ENCODE assay signal across 18 cellular contexts in genomic region chr10:27158421-27158820, GRCh38. TPM values are rescaled to one million over a fixed set of nuclear protein-coding genes. Genes with fewer than 3 reads are reported as not detected.
A peak's percentile ranks its signal among the peaks of the same experiment; 100 is the strongest.
DNase-seq lines count a peak whose midpoint lies in the region; ATAC-seq and TF ChIP-seq lines count a peak whose summit lies in the region.
"Had no signal": no experiment of that assay in that cellular context is flagged by ENCODE, and none has a peak within 500 bp of the region (broad histone marks: within the 10 kb centered on the region; RNA-seq: fewer than 3 reads in every experiment).

No MANE protein-coding gene starts in this region.

- H3K79me2 ChIP-seq in SK-N-SH (ENCODE audit: insufficient read depth) = peaks cover 51% of the 10 kb centered on the region

- no peaks in the 10 kb centered on the region for H3K27me3 Mint-ChIP-seq in CD4-positive, alpha-beta T cell
- H3K27me3 Mint-ChIP-seq: dendritic cell treated with granulocyte-macrophage colony-stimulating factor and Interleukin-4, amounts not matched to agents 40 ng/mL and 50 ng/mL, for 4 days had no signal

- POLR2A ChIA-PET in SK-N-SH (lab: Yijun Ruan, JAX) = no interaction called here
- POLR2A ChIA-PET in CD4-positive, alpha-beta T cell (lab: Charles Lee) = interaction anchor here (1.0 to 1.2 kb wide), 2 partner anchors 26 to 82 kb away, joined by 3 read pairs; no protein-coding TSS in a partner anchor

- H3K9me2 ChIP-seq in SK-N-SH = no peaks in the 10 kb centered on the region

- H3K4me1 Mint-ChIP-seq in CD4-positive, alpha-beta T cell (ENCODE audit: low read depth) = peaks cover 33% of the 10 kb centered on the region

- peaks cover 33 to 41% of the 10 kb centered on the region in 2 experiments for H3K36me3 ChIP-seq in SK-N-SH (replicated peaks in 1 of 2; ENCODE audit: control insufficient read depth in 1 of 2, insufficient read depth in 2 of 2, low read length in 1 of 2)

- DNase-seq in SK-N-SH (no peak), NCI-H2196 treated with DMSO at 0.1 percent for 48 hours (lab: John Stamatoyannopoulos, UW; ENCODE audit: unreplicated experiment) (peak; percentile 4), epithelial cell of prostate (ENCODE audit: low read depth, low spot score) (peak; percentile 48), CD1c-positive myeloid dendritic cell (ENCODE audit: extremely low spot score) (no peak)
- no peak for DNase-seq in CD4-positive, alpha-beta T cell
- no peak for DNase-seq in central memory CD4-positive, alpha-beta T cell
- DNase-seq: aorta; H7; left ventricle myocardium superior; NCI-H1092; right cardiac atrium; stimulated activated CD4-positive, alpha-beta T cell treated with anti-CD3 and anti-CD28 coated beads, Interleukin-2, amount 100 ng/mL, for 48 hours; trophoblast cell had no signal

- peak overlapping the region; percentile 100 for H3K27ac Mint-ChIP-seq in CD4-positive, alpha-beta T cell
- H3K27ac Mint-ChIP-seq: dendritic cell treated with granulocyte-macrophage colony-stimulating factor and Interleukin-4, amounts not matched to agents 40 ng/mL and 50 ng/mL, for 4 days; nephron had no signal

- no peak overlapping the region for H3K4me3 ChIP-seq in SK-N-SH (ENCODE audit: low read depth in 2 of 2, low read length in 1 of 2)

- peak overlapping the region; percentile 20 for H3K4me3 Mint-ChIP-seq in CD4-positive, alpha-beta T cell
- H3K4me3 Mint-ChIP-seq: dendritic cell treated with granulocyte-macrophage colony-stimulating factor and Interleukin-4, amounts not matched to agents 40 ng/mL and 50 ng/mL, for 4 days; WTC11 had no signal

- H3K9me3 ChIP-seq in SK-N-SH = no peaks in the 10 kb centered on the region
- H3K9me3 ChIP-seq in CD4-positive, alpha-beta T cell (ENCODE audit: control insufficient read depth, low read length) = no peaks in the 10 kb centered on the region

- ATAC-seq in SK-N-SH treated with all-trans-retinoic acid at 6 μM for 48 hours (no peak), GM21737 (IDR thresholded peaks at IDR 0.05; ENCODE audit: unreplicated experiment) (no peak)
- ATAC-seq in CD4-positive, alpha-beta T cell (ENCODE audit: poor library complexity) = no peak
- ATAC-seq: left ventricle myocardium superior, right cardiac atrium, WTC11 had no signal

- peaks cover 0 to 19% of the 10 kb centered on the region in 2 experiments; a peak in 3 of 4 replicates for H3K4me1 ChIP-seq in SK-N-SH (ENCODE audit: control insufficient read depth in 1 of 2, insufficient read depth in 2 of 2, low read depth in 1 of 2, low read length in 1 of 2)

- TF ChIP-seq CTCF in SK-N-SH (IDR thresholded peaks at IDR 0.05) = no peak
- TF ChIP-seq CTCF in CD4-positive, alpha-beta T cell (IDR thresholded peaks at IDR 0.05) = no peak

- no peak for TF ChIP-seq EP300 in SK-N-SH (IDR thresholded peaks at IDR 0.05; ENCODE audit: borderline replicate concordance in 1 of 2, low read depth in 1 of 2, low read length in 1 of 2)

- CTCF ChIA-PET in SK-N-SH (lab: Yijun Ruan, JAX) = interaction anchor here (1.4 kb wide), 1 partner anchor 66 kb away, joined by 4 read pairs; no protein-coding TSS in a partner anchor
- CTCF ChIA-PET in CD4-positive, alpha-beta T cell (lab: Charles Lee) = no interaction called here

- no peaks in the 10 kb centered on the region for H3K9me3 Mint-ChIP-seq in CD4-positive, alpha-beta T cell
- H3K9me3 Mint-ChIP-seq: dendritic cell treated with granulocyte-macrophage colony-stimulating factor and Interleukin-4, amounts not matched to agents 40 ng/mL and 50 ng/mL, for 4 days; nephron; WTC11 had no signal

- no peak overlapping the region for H3K9ac ChIP-seq in SK-N-SH

- no peak overlapping the region for H2AFZ ChIP-seq in SK-N-SH (ENCODE audit: low read depth)

- H3K4me2 ChIP-seq in SK-N-SH = no peak overlapping the region

- no peak for TF ChIP-seq RAD21 in SK-N-SH (IDR thresholded peaks at IDR 0.05; ENCODE audit: low read length)

- peaks cover 16% of the 10 kb centered on the region for H3F3A ChIP-seq in SK-N-SH (replicated peaks; ENCODE audit: insufficient read depth)

- no peaks in the 10 kb centered on the region for H3K27me3 ChIP-seq in SK-N-SH (ENCODE audit: insufficient read depth)
- H3K27me3 ChIP-seq in CD4-positive, alpha-beta T cell (ENCODE audit: control insufficient read depth, insufficient read depth, low read length) = no peaks in the 10 kb centered on the region

- H3K27ac ChIP-seq in SK-N-SH (ENCODE audit: low read depth in 2 of 2, low read length in 1 of 2) (no peak overlapping the region), epithelial cell of prostate (no peak overlapping the region)
- H3K27ac ChIP-seq in CD4-positive, alpha-beta T cell (ENCODE audit: low read depth, low read length) = no peak overlapping the region

- intact Hi-C loops in CD4-positive, alpha-beta T cell (cut with DNase I, micrococcal nuclease) = loop anchor here (5.0 to 10.0 kb wide), 5 partner anchors 344 to 1376 kb away; partner anchors contain the start of genes MPP7 (in 1 of the 2), PDSS1 (in 1 of the 2), RAB18 (in 1 of the 2) and WAC (in 1 of the 2)

- H4K20me1 ChIP-seq in SK-N-SH (ENCODE audit: insufficient read depth) = no peaks in the 10 kb centered on the region

- H3K36me3 Mint-ChIP-seq in CD4-positive, alpha-beta T cell (ENCODE audit: low read depth) = peaks cover 64% of the 10 kb centered on the region

TF ChIP-seq in SK-N-SH, 30 proteins besides CTCF, POLR2A, EP300 and RAD21:
- no peak for TF ChIP-seq JUND (IDR thresholded peaks at IDR 0.05)
- no peak for TF ChIP-seq SIN3A (IDR thresholded peaks at IDR 0.05; ENCODE audit: borderline replicate concordance, low read depth, low read length)
- no peak for TF ChIP-seq RFX5 (IDR thresholded peaks at IDR 0.05; ENCODE audit: low read length)
- 0 out of 2 replicates have a peak, but pooled peaks have one; percentile 8 for TF ChIP-seq FOSL2 (IDR thresholded peaks at IDR 0.05; ENCODE audit: borderline replicate concordance, low read depth)
- TF ChIP-seq NFIC (IDR thresholded peaks at IDR 0.05; ENCODE audit: borderline replicate concordance) = no peak
- TF ChIP-seq SMC3 (IDR thresholded peaks at IDR 0.05; ENCODE audit: low read depth, low read length) = no peak
- TF ChIP-seq MXI1 (IDR thresholded peaks at IDR 0.05; ENCODE audit: low read depth, low read length) = no peak

TF ChIP-seq in SK-N-SH treated with all-trans-retinoic acid at 6 μM for 48 hours, 23 proteins besides CTCF, POLR2A, EP300 and RAD21 (continues in another document):
- TF ChIP-seq TCF4 (CRISPR knock-in tag; IDR thresholded peaks at IDR 0.05; ENCODE audit: borderline replicate concordance) = no peak
- no peak for TF ChIP-seq ZNF8 (CRISPR knock-in tag; IDR thresholded peaks at IDR 0.05)
- TF ChIP-seq ESRRG (CRISPR knock-in tag; IDR thresholded peaks at IDR 0.05) = no peak
- TF ChIP-seq POU6F1 (CRISPR knock-in tag; IDR thresholded peaks at IDR 0.05; ENCODE audit: borderline replicate concordance, low read depth) = no peak
- TF ChIP-seq ZC3H10 (CRISPR knock-in tag; IDR thresholded peaks at IDR 0.05) = no peak
- TF ChIP-seq GLIS3 (CRISPR knock-in tag; IDR thresholded peaks at IDR 0.05) = no peak
- TF ChIP-seq TSHZ2 (CRISPR knock-in tag; IDR thresholded peaks at IDR 0.05) = no peak
- no peak for TF ChIP-seq TOX (CRISPR knock-in tag; IDR thresholded peaks at IDR 0.05; ENCODE audit: borderline replicate concordance)

RNA-seq across cellular contexts. Expression of gene MASTL, which starts 3.3 kb away (rescaled TPM):
- polyA plus RNA-seq in SK-N-SH (2012; rRNA removed) = 5.8 and 6.2 TPM in 2 replicates
- 7.5 and 8.1 TPM in 2 replicates for polyA plus RNA-seq in SK-N-SH (2012; cell fraction: cytosol; rRNA removed)
- polyA plus RNA-seq in SK-N-SH (2012; cell fraction: nucleus; rRNA removed) = 6.1 and 9.4 TPM in 2 replicates
- total RNA-seq in CD4-positive, alpha-beta T cell = 10 to 100 TPM; 24.2 to 25.1 TPM

RNA-seq across cellular contexts. Expression of gene YME1L1, which starts 4.2 kb away (rescaled TPM):
- 36.4 and 49.6 TPM in 2 replicates for polyA plus RNA-seq in SK-N-SH (2012; rRNA removed)
- 60.8 and 69.2 TPM in 2 replicates for polyA plus RNA-seq in SK-N-SH (2012; cell fraction: cytosol; rRNA removed)
- polyA plus RNA-seq in SK-N-SH (2012; cell fraction: nucleus; rRNA removed) = 15.6 and 28.0 TPM in 2 replicates
- total RNA-seq in CD4-positive, alpha-beta T cell = 100 to 1,000 TPM; 152 to 157 TPM

RNA-seq across cellular contexts. Expression of gene ANKRD26, which starts 58.1 kb away (rescaled TPM):
- 1.0 and 1.3 TPM in 2 replicates for polyA plus RNA-seq in SK-N-SH (2012; rRNA removed)
- polyA plus RNA-seq in SK-N-SH (2012; cell fraction: cytosol; rRNA removed) = 1.7 and 2.2 TPM in 2 replicates
- polyA plus RNA-seq in SK-N-SH (2012; cell fraction: nucleus; rRNA removed) = 1.4 and 2.7 TPM in 2 replicates
- total RNA-seq in CD4-positive, alpha-beta T cell = 1 to 10 TPM; 6.2 to 6.6 TPM

Comparison
In these comparisons a context has a peak if more than half of its experiments do, and no peak if none do; other contexts are left out.
1. DNase-seq: peak in NCI-H2196 treated with DMSO at 0.1 percent for 48 hours (single experiment) and epithelial cell of prostate (single experiment); none in SK-N-SH (single experiment), CD4-positive, alpha-beta T cell (0 of 10), central memory CD4-positive, alpha-beta T cell (single experiment) and CD1c-positive myeloid dendritic cell (single experiment).